Comparison of ENCODE assay signal across 8 cellular contexts in the genomic region with DNA sequence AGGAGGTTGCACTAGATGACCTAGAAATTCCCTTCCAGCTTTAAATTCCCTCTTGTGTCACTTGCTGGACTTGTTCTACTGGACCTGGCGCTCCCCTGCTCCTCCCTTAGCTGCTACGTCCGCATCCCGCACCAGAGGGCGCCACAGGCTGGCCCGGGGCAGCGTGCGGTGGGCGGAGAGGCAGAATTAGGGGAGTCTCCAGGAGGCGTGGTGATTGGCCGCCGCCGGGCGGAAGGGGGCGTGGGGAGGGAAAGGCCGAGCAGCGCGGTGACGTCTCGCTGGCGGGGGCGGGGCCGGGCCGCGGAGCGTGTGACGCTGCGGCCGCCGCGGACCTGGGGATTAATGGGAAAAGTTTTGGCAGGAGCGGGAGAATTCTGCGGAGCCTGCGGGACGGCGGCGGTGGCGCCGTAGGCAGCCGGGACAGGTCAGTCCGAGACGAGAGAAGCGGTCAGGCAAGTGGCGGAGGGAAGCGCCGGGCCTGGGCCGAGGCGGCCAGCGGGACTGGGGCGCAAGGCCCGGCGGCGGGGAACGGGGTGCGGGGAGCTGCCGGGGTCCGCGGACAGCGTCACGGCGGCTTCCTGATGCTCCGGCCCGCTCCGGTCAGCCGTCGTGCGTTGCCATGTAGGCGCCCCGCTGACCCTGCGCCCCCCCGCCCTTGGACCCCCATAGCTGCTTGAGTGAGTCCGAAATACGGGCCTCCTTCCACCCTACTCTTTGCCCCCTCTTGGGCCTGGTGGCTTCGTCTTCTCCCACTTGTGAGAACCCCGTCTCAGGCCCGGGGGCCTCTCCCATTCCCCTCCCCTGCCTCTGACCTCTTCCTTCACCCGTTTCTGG. TPM values are rescaled to one million over a fixed set of nuclear protein-coding genes. Genes with fewer than 3 reads are reported as not detected.
DNase-seq lines count a peak whose midpoint lies in the region; TF ChIP-seq lines count a peak whose summit lies in the region.

PPARD (plus strand) TSS at position 301 of the 834 bp plus-strand sequence. CDS start 68,530 bp downstream, outside the sequence.

- no peaks in the 10 kb centered on the region for H3K9me3 ChIP-seq in testis

- CTCF ChIA-PET in activated naive CD4-positive, alpha-beta T cell treated with anti-CD3 and anti-CD28 coated beads for 36 hours (lab: Charles Lee), result interaction anchor here (0.6 to 6.7 kb wide), 21 partner anchors 10 to 737 kb away, joined by 3 to 132 read pairs (median 3); partner anchors contain the start of genes DEF6, FANCE and RPL10A

- no peaks in the 10 kb centered on the region for H3K27me3 ChIP-seq in GM06990 (replicated peaks; ENCODE audit: control insufficient read depth, insufficient read depth, low read length)
- no peaks in the 10 kb centered on the region for H3K27me3 ChIP-seq in testis

- H3K4me3 Mint-ChIP-seq in activated naive CD4-positive, alpha-beta T cell treated with anti-CD3 and anti-CD28 coated beads for 36 hours, result peak within 1 kb of the TSS; percentile 97

- H3K9me3 Mint-ChIP-seq in activated naive CD4-positive, alpha-beta T cell treated with anti-CD3 and anti-CD28 coated beads for 36 hours, result no peaks in the 10 kb centered on the region

- WGBS in testis, 2 donors, result 0 to 3% methylated on average over 39 to 74 of the region's 77 CpGs

- peak; percentile 56 for TF ChIP-seq POLR2A in testis (IDR thresholded peaks at IDR 0.05)

- H3K27me3 Mint-ChIP-seq in activated naive CD4-positive, alpha-beta T cell treated with anti-CD3 and anti-CD28 coated beads for 36 hours (ENCODE audit: low read depth), result no peaks in the 10 kb centered on the region

- peak within 1 kb of the TSS; percentile 81 to 89 for H3K27ac ChIP-seq in testis

- peak; percentile 98 for TF ChIP-seq CTCF in GM06990 (IDR thresholded peaks at IDR 0.05; ENCODE audit: insufficient read depth, low read length, poor library complexity, severe bottlenecking)
- peak; percentile 96 for TF ChIP-seq CTCF in HFF-Myc (IDR thresholded peaks at IDR 0.05; ENCODE audit: low read depth, low read length, missing control alignments)
- peak; percentile 95 to 100 (median 99) for TF ChIP-seq CTCF in testis (IDR thresholded peaks at IDR 0.05)

- H3K36me3 ChIP-seq in GM06990 (ENCODE audit: control insufficient read depth, insufficient read depth, low read length) (peaks cover 4% of the 10 kb centered on the region), testis (ENCODE audit: low read depth, missing control alignments) (no peaks in the 10 kb centered on the region)

- intact Hi-C loops in activated naive CD4-positive, alpha-beta T cell treated with anti-CD3 and anti-CD28 coated beads for 36 hours (cut with micrococcal nuclease), result loop anchor here (1.0 to 10.0 kb wide), 7 partner anchors 26 to 394 kb away; partner anchors contain the start of genes ARMC12, DEF6 and RPL10A
- intact Hi-C loops in testis (cut with DNase I; ENCODE audit: low total_unique reads), result loop anchor here (5.0 to 10.0 kb wide), 2 partner anchors 72 to 105 kb away; no protein-coding TSS in a partner anchor

- H3K4me3 ChIP-seq in GM06990 (replicated peaks; ENCODE audit: low read depth, low read length) (peak within 1 kb of the TSS; percentile 93), HFF-Myc (replicated peaks; ENCODE audit: low read depth, low read length) (peak within 1 kb of the TSS; percentile 73), testis (peak within 1 kb of the TSS; percentile 75 to 80)

- H3K36me3 Mint-ChIP-seq in activated naive CD4-positive, alpha-beta T cell treated with anti-CD3 and anti-CD28 coated beads for 36 hours (ENCODE audit: low read depth), result no peaks in the 10 kb centered on the region

- peaks cover 14% of the 10 kb centered on the region for H3K4me1 ChIP-seq in testis

- in situ Hi-C loops in SK-MEL-5 (cut with HindIII; ENCODE audit: low pct_unique_long_range_greater_than_20kb, low sequenced_read_pairs), result no loop called here

- peak within 1 kb of the TSS; percentile 89 for H3K27ac Mint-ChIP-seq in activated naive CD4-positive, alpha-beta T cell treated with anti-CD3 and anti-CD28 coated beads for 36 hours

- peaks cover 37% of the 10 kb centered on the region for H3K4me1 Mint-ChIP-seq in activated naive CD4-positive, alpha-beta T cell treated with anti-CD3 and anti-CD28 coated beads for 36 hours (ENCODE audit: low read depth)

- DNase-seq in GM06990 (ENCODE audit: extremely low read depth, insufficient read length) (peak; percentile 95), HFF-Myc (ENCODE audit: extremely low read depth, low read depth) (peak; percentile 74), MV-4-11 (lab: John Stamatoyannopoulos, UW) (peak; percentile 85), SK-MEL-5 (ENCODE audit: low read depth, low spot score) (peak; percentile 96), germinal center (ENCODE audit: low spot score) (peak; percentile 99), occipital lobe (lab: John Stamatoyannopoulos, UW) (peak; percentile 99), testis (peak; percentile 99)
- DNase-seq in activated naive CD4-positive, alpha-beta T cell treated with anti-CD3 and anti-CD28 coated beads for 36 hours, result peak; percentile 99

RNA-seq across cellular contexts. Expression of gene PPARD, which starts in this region (rescaled TPM):
- 2.9 and 3.6 TPM in 2 replicates for total RNA-seq in SK-MEL-5 (2014; rRNA removed; shearing (Covaris generic))
- polyA plus RNA-seq in SK-MEL-5 (2015; cell fraction: cytosol; rRNA removed), result 16.6 and 18.5 TPM in 2 replicates
- 21.2 and 30.1 TPM in 2 replicates for polyA plus RNA-seq in SK-MEL-5 (2015; cell fraction: nucleus; rRNA removed)
- 10 to 100 TPM; 10.8 to 11.2 TPM for total RNA-seq in activated naive CD4-positive, alpha-beta T cell treated with anti-CD3 and anti-CD28 coated beads for 36 hours
- total RNA-seq in occipital lobe (2.2 TPM), testis (10 to 100 TPM; 21.0 to 23.0 TPM)
- 21.5 TPM for polyA plus RNA-seq in testis (ENCODE audit: insufficient read depth, low read depth, low replicate concordance)

Comparison
In these comparisons a context has a peak if more than half of its experiments do, and no peak if none do; other contexts are left out.
1. Peak in every context shown above with its lines: DNase-seq, H3K4me3 ChIP-seq and H3K27ac ChIP-seq.